In the genomic region with DNA sequence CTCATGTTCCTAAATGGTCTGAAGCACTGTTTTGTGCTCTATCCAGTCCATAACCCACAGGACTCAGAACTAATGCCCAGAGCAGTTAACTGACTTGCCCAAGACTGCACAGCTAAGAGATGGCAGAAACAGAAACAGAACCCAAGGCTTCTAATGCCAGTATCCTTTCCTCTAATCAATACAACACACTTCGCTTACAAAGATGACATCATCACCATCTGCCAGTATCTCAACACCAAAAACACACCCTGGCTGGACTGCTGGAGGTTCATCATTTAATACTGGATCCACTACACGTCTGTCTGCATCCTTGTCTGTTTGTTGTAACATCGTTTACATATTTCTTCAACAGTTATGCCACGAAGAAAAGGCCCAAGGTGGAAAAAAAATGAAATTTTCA, we compare ENCODE assay signal across 21 cellular contexts.
"Had no signal": no experiment of that assay in that cellular context is flagged by ENCODE, and none has a peak within 500 bp of the region (broad histone marks: within the 10 kb centered on the region; RNA-seq: fewer than 3 reads in every experiment).

No MANE protein-coding gene starts in this region.

- H3K4me2 ChIP-seq: neural progenitor cell had no signal

- H2AFZ ChIP-seq: neural progenitor cell had no signal

- DNase-seq: cortex of kidney; effector memory CD8-positive, alpha-beta T cell; erythroblast; esophagus squamous epithelium; foreskin melanocyte; left ventricle myocardium superior; lower lobe of right lung; sigmoid colon; stimulated activated CD4-positive, alpha-beta T cell treated with anti-CD3 and anti-CD28 coated beads, Interleukin-2, amount 100 ng/mL, for 24 hours; stimulated activated CD4-positive, alpha-beta T cell treated with anti-CD3 and anti-CD28 coated beads, Interleukin-4, amount 100 ng/mL, for 24 hours; stimulated activated naive CD4-positive, alpha-beta T cell treated with Interleukin-2 at 50 U/mL for 16 hours; stomach; thyroid gland had no signal

- H3K4me3 ChIP-seq: esophagus squamous epithelium, lower lobe of right lung, neural progenitor cell, prostate gland, right atrium auricular region, sigmoid colon, stomach, thyroid gland had no signal

- H3K4me3 Mint-ChIP-seq: effector memory CD8-positive, alpha-beta T cell; nephron; neural progenitor cell; stimulated activated effector memory CD8-positive, alpha-beta T cell treated with anti-CD3 and anti-CD28 coated beads, Interleukin-12 subunit alpha, Interleukin-12 subunit beta, amount 100 ng/mL, for 72 hours; type B pancreatic cell had no signal

- H3K4me1 ChIP-seq: esophagus squamous epithelium, lower lobe of right lung, neural progenitor cell, prostate gland, right atrium auricular region, sigmoid colon, stomach, thyroid gland had no signal

- H3K9ac ChIP-seq: neural progenitor cell had no signal

- H3K9me3 ChIP-seq: esophagus squamous epithelium, lower lobe of right lung, prostate gland, right atrium auricular region, sigmoid colon, stomach, thyroid gland had no signal

- H3K27ac Mint-ChIP-seq: nephron; neural progenitor cell; stimulated activated effector memory CD8-positive, alpha-beta T cell treated with anti-CD3 and anti-CD28 coated beads, Interleukin-12 subunit alpha, Interleukin-12 subunit beta, amount 100 ng/mL, for 72 hours; type B pancreatic cell had no signal

- ATAC-seq: effector memory CD8-positive, alpha-beta T cell; left ventricle myocardium superior; lower lobe of right lung; stimulated activated effector memory CD8-positive, alpha-beta T cell treated with anti-CD3 and anti-CD28 coated beads, Interleukin-12 subunit alpha, Interleukin-12 subunit beta, amount 100 ng/mL, for 72 hours had no signal

- FAIRE-seq: endometrium, keratinocyte had no signal

- H3K27ac ChIP-seq: esophagus squamous epithelium, lower lobe of right lung, neural progenitor cell, prostate gland, right atrium auricular region, sigmoid colon, stomach, thyroid gland had no signal

- H3K9me3 Mint-ChIP-seq: effector memory CD8-positive, alpha-beta T cell; nephron; neural progenitor cell; stimulated activated effector memory CD8-positive, alpha-beta T cell treated with anti-CD3 and anti-CD28 coated beads, Interleukin-12 subunit alpha, Interleukin-12 subunit beta, amount 100 ng/mL, for 72 hours had no signal

- H3K27me3 ChIP-seq: esophagus squamous epithelium, neural progenitor cell, right atrium auricular region, sigmoid colon, stomach, thyroid gland had no signal

- H3K36me3 ChIP-seq: neural progenitor cell, prostate gland, sigmoid colon had no signal

- H3K27me3 Mint-ChIP-seq: effector memory CD8-positive, alpha-beta T cell had no signal
